Comparison of ENCODE assay signal across 8 cellular contexts in genomic region chr1:110060034-110060661, GRCh38. TPM values are rescaled to one million over a fixed set of nuclear protein-coding genes. Genes with fewer than 3 reads are reported as not detected.
A peak's percentile ranks its signal among the peaks of the same experiment; 100 is the strongest.
DNase-seq lines count a peak whose midpoint lies in the region; ATAC-seq and TF ChIP-seq lines count a peak whose summit lies in the region.

No MANE protein-coding gene starts in this region.

- H3K27ac Mint-ChIP-seq in natural killer cell, result peak overlapping the region in 1 of 2 donors; percentile 59

- H3K4me3 Mint-ChIP-seq in natural killer cell, result no peak overlapping the region

- H3K9ac ChIP-seq in Karpas-422 (ENCODE audit: low read length), result no peak overlapping the region

- no peaks in the 10 kb centered on the region for H3K79me2 ChIP-seq in Karpas-422 (ENCODE audit: low read length)

- no peaks in the 10 kb centered on the region for H3K9me3 ChIP-seq in Karpas-422 (ENCODE audit: low read length)
- no peaks in the 10 kb centered on the region for H3K9me3 ChIP-seq in thyroid gland

- no peak for TF ChIP-seq POLR2A in thyroid gland (IDR thresholded peaks at IDR 0.05)

- peaks cover 5% of the 10 kb centered on the region in 2 donors for H3K4me1 Mint-ChIP-seq in natural killer cell

- 84 to 86% methylated on average over 9 of the region's 9 CpGs for WGBS in thyroid gland, 2 donors

- intact Hi-C loops in natural killer cell (cut with micrococcal nuclease), result no loop called here
- intact Hi-C loops in thyroid gland (cut with DNase I), result no loop called here

- no peaks in the 10 kb centered on the region for H3K9me2 ChIP-seq in Karpas-422 (replicated peaks; ENCODE audit: insufficient read depth, low read length)

- H3K36me3 Mint-ChIP-seq in natural killer cell, result peaks cover 7% of the 10 kb centered on the region

- H3K27ac ChIP-seq in Karpas-422 (ENCODE audit: low read length), result no peak overlapping the region
- no peak overlapping the region for H3K27ac ChIP-seq in thyroid gland

- H3K9me3 Mint-ChIP-seq in natural killer cell, result no peaks in the 10 kb centered on the region

- peaks cover 18% of the 10 kb centered on the region; the same call in 1 of the 2 replicates for H3K36me3 ChIP-seq in Karpas-422 (ENCODE audit: insufficient read depth, low read length)
- peaks cover 23 to 29% of the 10 kb centered on the region in 2 donors for H3K36me3 ChIP-seq in thyroid gland

- TF ChIP-seq CTCF in natural killer cell (IDR thresholded peaks at IDR 0.05) (peak; percentile 78), thyroid gland (IDR thresholded peaks at IDR 0.05) (peak in 5 of 6 experiments; percentile 17 to 60 (median 43))

- H2AFZ ChIP-seq in Karpas-422 (ENCODE audit: low read length), result no peak overlapping the region

- peak; percentile 41 for DNase-seq in NCI-H1694 (lab: John Stamatoyannopoulos, UW)
- DNase-seq in NCI-H1694 treated with DMSO at 0.1 percent for 48 hours (lab: John Stamatoyannopoulos, UW), result no peak
- peak; percentile 91 for DNase-seq in Karpas-422
- peak; percentile 62 for DNase-seq in activated CD4-positive, CD25-positive, alpha-beta regulatory T cell treated with anti-CD3 and anti-CD28 coated beads, Interleukin-2, amount 50 U/mL, for 16 hours (ENCODE audit: low read depth, low spot score)
- peak; percentile 51 for DNase-seq in central memory CD4-positive, alpha-beta T cell
- DNase-seq in natural killer cell, result peak; percentile 65
- peak; percentile 24 to 31 for DNase-seq in thyroid gland
- DNase-seq in amniotic stem cell (lab: John Stamatoyannopoulos, UW), result no peak

- peak; percentile 76 to 83 (median 78) for ATAC-seq in natural killer cell

- no peaks in the 10 kb centered on the region for H4K20me1 ChIP-seq in Karpas-422 (ENCODE audit: insufficient read depth, low read depth, low read length)

- H3K4me3 ChIP-seq in Karpas-422 (ENCODE audit: low read length) (no peak overlapping the region), thyroid gland (replicated peaks in 1 of 3) (no peak overlapping the region)

- H3K27me3 ChIP-seq in Karpas-422 (ENCODE audit: low read length) (no peaks in the 10 kb centered on the region), thyroid gland (no peaks in the 10 kb centered on the region)

- H3K4me1 ChIP-seq in Karpas-422 (ENCODE audit: low read length), result peaks cover 15% of the 10 kb centered on the region
- no peaks in the 10 kb centered on the region for H3K4me1 ChIP-seq in thyroid gland

- no peaks in the 10 kb centered on the region for H3K27me3 Mint-ChIP-seq in natural killer cell (ENCODE audit: low read depth in 2 of 2)

- H3K4me2 ChIP-seq in Karpas-422 (ENCODE audit: low read depth, low read length, poor library complexity, severe bottlenecking), result no peak overlapping the region

RNA-seq across cellular contexts. Expression of gene ALX3, which starts 10.3 kb away (rescaled TPM):
- not detected in 2 replicates for total RNA-seq in Karpas-422 (2014; rRNA removed; shearing (Covaris generic); ENCODE audit: low replicate concordance)
- total RNA-seq in natural killer cell (not detected), thyroid gland (not detected)

RNA-seq across cellular contexts. Expression of gene STRIP1, which starts 25.7 kb away (rescaled TPM):
- 35.3 and 53.8 TPM in 2 replicates for total RNA-seq in Karpas-422 (2014; rRNA removed; shearing (Covaris generic); ENCODE audit: low replicate concordance)
- total RNA-seq in natural killer cell, result 100 to 1,000 TPM in 2 of 3 donors, 10 to 100 TPM in 1; 92.4 to 139 (median 130) TPM
- 10 to 100 TPM; 36.2 to 63.4 (median 45.2) TPM for total RNA-seq in thyroid gland

RNA-seq across cellular contexts. Expression of gene UBL4B, which starts 52.1 kb away (rescaled TPM):
- total RNA-seq in Karpas-422 (2014; rRNA removed; shearing (Covaris generic); ENCODE audit: low replicate concordance), result 0.19 and 0.47 TPM in 2 replicates
- not detected for total RNA-seq in natural killer cell
- total RNA-seq in thyroid gland, result under 1 TPM in 1 of 4 donors, not detected in 3; 0.27 TPM

Comparison
In these comparisons a context has a peak if more than half of its experiments do, and no peak if none do; other contexts are left out.
1. DNase-seq: peak in NCI-H1694 (single experiment), Karpas-422 (single experiment), activated CD4-positive, CD25-positive, alpha-beta regulatory T cell treated with anti-CD3 and anti-CD28 coated beads, Interleukin-2, amount 50 U/mL, for 16 hours (single experiment), central memory CD4-positive, alpha-beta T cell (single experiment), natural killer cell (single experiment) and thyroid gland (2 of 2); none in NCI-H1694 treated with DMSO at 0.1 percent for 48 hours (single experiment) and amniotic stem cell (single experiment).